In genomic region chr9:88143179-88143578, GRCh38 we compare ENCODE assay signal across 16 cellular contexts. TPM values are rescaled to one million over a fixed set of nuclear protein-coding genes. Genes with fewer than 3 reads are reported as not detected.
DNase-seq lines count a peak whose midpoint lies in the region; ATAC-seq and TF ChIP-seq lines count a peak whose summit lies in the region.
"Had no signal": no experiment of that assay in that cellular context is flagged by ENCODE, and none has a peak within 500 bp of the region (broad histone marks: within the 10 kb centered on the region; RNA-seq: fewer than 3 reads in every experiment).

No MANE protein-coding gene starts in this region.

- H3K4me3 ChIP-seq in vagina, result no peak overlapping the region

- H3K36me3 ChIP-seq in vagina, result no peaks in the 10 kb centered on the region
- H3K36me3 ChIP-seq: BE2C had no signal

- H3K27ac ChIP-seq in vagina, result no peak overlapping the region
- H3K27ac ChIP-seq: C4-2B had no signal

- no peaks in the 10 kb centered on the region for H3K27me3 Mint-ChIP-seq in glutamatergic neuron (ENCODE audit: unreplicated experiment)

- no peaks in the 10 kb centered on the region for H3K27me3 ChIP-seq in vagina
- H3K27me3 ChIP-seq: BE2C had no signal

- no peaks in the 10 kb centered on the region for H3K9me3 Mint-ChIP-seq in glutamatergic neuron (ENCODE audit: unreplicated experiment)

- no peak overlapping the region for H3K4me3 Mint-ChIP-seq in glutamatergic neuron (ENCODE audit: unreplicated experiment)
- H3K4me3 Mint-ChIP-seq: CD4-positive, alpha-beta memory T cell had no signal

- DNase-seq in NCI-H2029 (lab: John Stamatoyannopoulos, UW) (peak; percentile 1), NCI-H69 (lab: John Stamatoyannopoulos, UW) (peak; percentile 3), SHP77 treated with DMSO at 0.1 percent for 48 hours (lab: John Stamatoyannopoulos, UW) (peak; percentile 4), left colon (no peak), amygdala (lab: John Stamatoyannopoulos, UW) (no peak), SKM-1 (lab: John Stamatoyannopoulos, UW; ENCODE audit: unreplicated experiment) (no peak), vagina (ENCODE audit: extremely low spot score in 2 of 2) (no peak), glutamatergic neuron (no peak)
- DNase-seq: BE2C; CD4-positive, alpha-beta memory T cell; DND-41; GDM1; GOT3; HCEC 1CT; IMR-90 had no signal

- no peak for TF ChIP-seq POLR2A in vagina (IDR thresholded peaks at IDR 0.05)

- no peaks in the 10 kb centered on the region for H3K4me1 ChIP-seq in vagina
- H3K4me1 ChIP-seq: BE2C had no signal

- TF ChIP-seq CTCF in vagina (IDR thresholded peaks at IDR 0.05) (no peak), glutamatergic neuron (IDR thresholded peaks at IDR 0.05; ENCODE audit: partially characterized antibody, unreplicated experiment) (no peak)

- intact Hi-C loops in left colon (cut with DNase I, micrococcal nuclease) (no loop called here), vagina (cut with DNase I) (no loop called here)

- no peaks in the 10 kb centered on the region for H3K9me3 ChIP-seq in vagina
- H3K9me3 ChIP-seq: BE2C had no signal

- peak; percentile 69 for ATAC-seq in left colon

- H3K27ac Mint-ChIP-seq in glutamatergic neuron (ENCODE audit: unreplicated experiment), result no peak overlapping the region
- H3K27ac Mint-ChIP-seq: CD4-positive, alpha-beta memory T cell had no signal

- no peaks in the 10 kb centered on the region for H3K36me3 Mint-ChIP-seq in glutamatergic neuron (ENCODE audit: unreplicated experiment)
- H3K36me3 Mint-ChIP-seq: CD4-positive, alpha-beta memory T cell had no signal

- no peaks in the 10 kb centered on the region for H3K4me1 Mint-ChIP-seq in glutamatergic neuron (ENCODE audit: low read depth, unreplicated experiment)

RNA-seq across cellular contexts. Expression of gene SPATA31C2, which starts 4.9 kb away (rescaled TPM):
- total RNA-seq in left colon (not detected), vagina (not detected), glutamatergic neuron (ENCODE audit: unreplicated experiment) (not detected)
- total RNA-seq: CD4-positive, alpha-beta memory T cell; IMR-90 had no signal

Comparison
In these comparisons a context has a peak if more than half of its experiments do, and no peak if none do; other contexts are left out.
1. DNase-seq: peak in NCI-H2029 (single experiment), NCI-H69 (single experiment) and SHP77 treated with DMSO at 0.1 percent for 48 hours (single experiment); none in left colon (0 of 2), amygdala (0 of 56), SKM-1 (single experiment), vagina (0 of 2) and glutamatergic neuron (single experiment).